In the genomic region with DNA sequence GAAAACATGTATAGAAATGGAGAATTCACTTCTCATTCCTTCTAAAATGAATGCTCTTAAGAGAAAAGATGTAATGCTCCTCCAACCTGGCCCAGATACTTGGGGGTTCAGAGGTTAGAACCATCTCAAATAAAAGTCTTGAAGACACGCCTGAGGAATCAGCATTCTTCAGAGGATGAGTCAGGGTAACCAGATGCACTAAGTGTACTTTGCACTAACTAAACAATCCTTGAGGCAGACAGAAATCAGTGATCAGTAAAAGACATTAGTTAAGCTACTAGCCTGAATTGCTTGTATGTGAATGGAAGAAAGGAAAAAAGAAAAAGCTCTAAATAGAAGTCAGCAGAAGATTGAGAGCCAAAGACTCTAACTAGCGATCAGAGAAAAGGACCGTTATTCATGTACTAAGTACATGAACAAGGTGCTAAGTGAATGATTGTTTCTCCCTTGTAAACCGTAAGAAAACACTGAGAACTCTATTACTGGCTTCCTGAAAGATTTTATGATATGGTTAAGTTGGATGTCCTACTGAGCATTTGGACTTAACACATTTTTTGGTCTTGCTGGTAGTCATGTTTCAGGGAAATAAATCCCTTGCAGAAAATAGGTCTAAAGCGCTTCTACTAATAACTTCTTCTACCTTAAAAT, we compare ENCODE assay signal across 1 cellular context.
TF ChIP-seq lines count a peak whose summit lies in the region.

No MANE protein-coding gene starts in this region.

TF ChIP-seq in HCT116, 20 proteins besides CTCF, POLR2A, EP300 and RAD21 (continued from another document):
- TF ChIP-seq, protein P1, sequence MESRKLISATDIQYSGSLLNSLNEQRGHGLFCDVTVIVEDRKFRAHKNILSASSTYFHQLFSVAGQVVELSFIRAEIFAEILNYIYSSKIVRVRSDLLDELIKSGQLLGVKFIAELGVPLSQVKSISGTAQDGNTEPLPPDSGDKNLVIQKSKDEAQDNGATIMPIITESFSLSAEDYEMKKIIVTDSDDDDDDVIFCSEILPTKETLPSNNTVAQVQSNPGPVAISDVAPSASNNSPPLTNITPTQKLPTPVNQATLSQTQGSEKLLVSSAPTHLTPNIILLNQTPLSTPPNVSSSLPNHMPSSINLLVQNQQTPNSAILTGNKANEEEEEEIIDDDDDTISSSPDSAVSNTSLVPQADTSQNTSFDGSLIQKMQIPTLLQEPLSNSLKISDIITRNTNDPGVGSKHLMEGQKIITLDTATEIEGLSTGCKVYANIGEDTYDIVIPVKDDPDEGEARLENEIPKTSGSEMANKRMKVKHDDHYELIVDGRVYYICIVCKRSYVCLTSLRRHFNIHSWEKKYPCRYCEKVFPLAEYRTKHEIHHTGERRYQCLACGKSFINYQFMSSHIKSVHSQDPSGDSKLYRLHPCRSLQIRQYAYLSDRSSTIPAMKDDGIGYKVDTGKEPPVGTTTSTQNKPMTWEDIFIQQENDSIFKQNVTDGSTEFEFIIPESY (IDR thresholded peaks at IDR 0.05; ENCODE audit: extremely low read depth, insufficient replicate concordance, low read length) = no peak
- TF ChIP-seq YY1 (IDR thresholded peaks at IDR 0.05; ENCODE audit: extremely low read depth, insufficient replicate concordance, low read depth, low read length) (no peak), EZH2 (IDR thresholded peaks at IDR 0.05) (no peak), ZNF274 (IDR thresholded peaks at IDR 0.05; ENCODE audit: low read depth, low read length) (no peak), ZFX (IDR thresholded peaks at IDR 0.05) (no peak), SRF (IDR thresholded peaks at IDR 0.05; ENCODE audit: low read depth) (no peak)
- TF ChIP-seq, protein P2, sequence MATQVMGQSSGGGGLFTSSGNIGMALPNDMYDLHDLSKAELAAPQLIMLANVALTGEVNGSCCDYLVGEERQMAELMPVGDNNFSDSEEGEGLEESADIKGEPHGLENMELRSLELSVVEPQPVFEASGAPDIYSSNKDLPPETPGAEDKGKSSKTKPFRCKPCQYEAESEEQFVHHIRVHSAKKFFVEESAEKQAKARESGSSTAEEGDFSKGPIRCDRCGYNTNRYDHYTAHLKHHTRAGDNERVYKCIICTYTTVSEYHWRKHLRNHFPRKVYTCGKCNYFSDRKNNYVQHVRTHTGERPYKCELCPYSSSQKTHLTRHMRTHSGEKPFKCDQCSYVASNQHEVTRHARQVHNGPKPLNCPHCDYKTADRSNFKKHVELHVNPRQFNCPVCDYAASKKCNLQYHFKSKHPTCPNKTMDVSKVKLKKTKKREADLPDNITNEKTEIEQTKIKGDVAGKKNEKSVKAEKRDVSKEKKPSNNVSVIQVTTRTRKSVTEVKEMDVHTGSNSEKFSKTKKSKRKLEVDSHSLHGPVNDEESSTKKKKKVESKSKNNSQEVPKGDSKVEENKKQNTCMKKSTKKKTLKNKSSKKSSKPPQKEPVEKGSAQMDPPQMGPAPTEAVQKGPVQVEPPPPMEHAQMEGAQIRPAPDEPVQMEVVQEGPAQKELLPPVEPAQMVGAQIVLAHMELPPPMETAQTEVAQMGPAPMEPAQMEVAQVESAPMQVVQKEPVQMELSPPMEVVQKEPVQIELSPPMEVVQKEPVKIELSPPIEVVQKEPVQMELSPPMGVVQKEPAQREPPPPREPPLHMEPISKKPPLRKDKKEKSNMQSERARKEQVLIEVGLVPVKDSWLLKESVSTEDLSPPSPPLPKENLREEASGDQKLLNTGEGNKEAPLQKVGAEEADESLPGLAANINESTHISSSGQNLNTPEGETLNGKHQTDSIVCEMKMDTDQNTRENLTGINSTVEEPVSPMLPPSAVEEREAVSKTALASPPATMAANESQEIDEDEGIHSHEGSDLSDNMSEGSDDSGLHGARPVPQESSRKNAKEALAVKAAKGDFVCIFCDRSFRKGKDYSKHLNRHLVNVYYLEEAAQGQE (IDR thresholded peaks at IDR 0.05; ENCODE audit: low read depth) = no peak
TF ChIP-seq in HCT116: peak in this region for 0.
